ENCODE assay signal across 9 cellular contexts in the genomic region with DNA sequence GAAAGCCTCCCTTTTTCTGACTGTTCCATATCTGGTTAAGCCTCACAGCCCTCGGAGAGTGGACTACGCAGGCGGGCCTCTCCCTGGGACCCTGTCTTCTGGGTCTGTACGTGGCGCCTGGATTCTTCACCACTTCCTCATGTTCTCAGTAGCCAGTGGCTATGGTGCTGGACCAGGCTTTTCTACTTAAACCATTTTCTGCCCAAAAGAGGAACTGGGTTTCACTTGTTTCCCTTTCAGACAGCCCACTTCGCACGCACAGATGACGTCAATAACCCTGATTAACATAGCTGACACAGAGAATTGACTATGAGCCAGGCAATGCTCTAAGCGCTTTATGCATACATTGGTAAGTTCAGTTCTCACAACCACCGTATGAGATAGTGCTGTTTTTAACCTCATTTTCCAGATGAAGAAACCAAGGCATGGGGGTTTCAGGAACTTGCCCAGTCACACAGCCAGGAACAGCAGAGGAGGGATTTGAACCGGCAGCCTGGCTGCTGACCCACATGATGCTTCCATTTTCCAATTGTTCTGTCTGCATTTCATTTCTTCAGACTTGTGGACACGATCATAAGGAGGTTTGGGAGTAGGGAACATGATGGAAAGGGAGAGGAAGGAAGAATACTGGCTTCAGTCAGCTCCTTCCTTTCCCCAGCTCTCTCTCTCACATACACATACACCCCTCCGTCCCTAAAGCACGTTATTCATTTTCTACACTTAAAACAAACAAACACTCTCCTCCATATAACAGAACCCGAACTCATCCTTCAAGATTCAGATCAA. TPM values are rescaled to one million over a fixed set of nuclear protein-coding genes. Genes with fewer than 3 reads are reported as not detected.
A peak's percentile ranks its signal among the peaks of the same experiment; 100 is the strongest.
DNase-seq lines count a peak whose midpoint lies in the region; ATAC-seq, FAIRE-seq and TF ChIP-seq lines count a peak whose summit lies in the region.
"Had no signal": no experiment of that assay in that cellular context is flagged by ENCODE, and none has a peak within 500 bp of the region (broad histone marks: within the 10 kb centered on the region; RNA-seq: fewer than 3 reads in every experiment).

No MANE protein-coding gene starts in this region.

- peak; percentile 89 for ATAC-seq in GM21367 (IDR thresholded peaks at IDR 0.05; ENCODE audit: unreplicated experiment)
- peak; percentile 82 for ATAC-seq in HG03558 (IDR thresholded peaks at IDR 0.05; ENCODE audit: extremely low read depth, unreplicated experiment)
- peak; percentile 90 for ATAC-seq in naive thymus-derived CD4-positive, alpha-beta T cell

- H3K4me3 Mint-ChIP-seq in naive thymus-derived CD4-positive, alpha-beta T cell = no peak overlapping the region
- H3K4me3 Mint-ChIP-seq in progenitor cell of endocrine pancreas (ENCODE audit: low read depth) = no peak overlapping the region
- H3K4me3 Mint-ChIP-seq: brain had no signal

- H3K9me3 ChIP-seq in adrenal gland (replicated peaks in 1 of 3) = no peaks in the 10 kb centered on the region
- no peaks in the 10 kb centered on the region for H3K9me3 ChIP-seq in naive thymus-derived CD4-positive, alpha-beta T cell (ENCODE audit: control insufficient read depth in 2 of 3, low read length in 3 of 3)

- no peaks in the 10 kb centered on the region for H3K27me3 Mint-ChIP-seq in naive thymus-derived CD4-positive, alpha-beta T cell
- no peaks in the 10 kb centered on the region for H3K27me3 Mint-ChIP-seq in progenitor cell of endocrine pancreas

- H3K9me3 Mint-ChIP-seq in naive thymus-derived CD4-positive, alpha-beta T cell = no peaks in the 10 kb centered on the region
- H3K9me3 Mint-ChIP-seq in progenitor cell of endocrine pancreas (ENCODE audit: low read depth) = no peaks in the 10 kb centered on the region
- H3K9me3 Mint-ChIP-seq: brain had no signal

- CTCF ChIA-PET in GM10248 (lab: Yijun Ruan, JAX) = interaction anchor here (1.0 to 5.4 kb wide), 6 partner anchors 12 to 116 kb away, joined by 3 to 32 read pairs (median 7); partner anchors contain the start of gene MYL12A
- CTCF ChIA-PET in naive thymus-derived CD4-positive, alpha-beta T cell (lab: Charles Lee) = no interaction called here

- H3K27me3 ChIP-seq in adrenal gland = no peaks in the 10 kb centered on the region
- H3K27me3 ChIP-seq in naive thymus-derived CD4-positive, alpha-beta T cell (ENCODE audit: control insufficient read depth in 2 of 2, insufficient read depth in 2 of 2, low read length in 2 of 2) = no peaks in the 10 kb centered on the region

- H3K4me1 Mint-ChIP-seq in naive thymus-derived CD4-positive, alpha-beta T cell = no peaks in the 10 kb centered on the region
- peaks cover 3% of the 10 kb centered on the region for H3K4me1 Mint-ChIP-seq in progenitor cell of endocrine pancreas (ENCODE audit: low read depth)

- 75 to 82% (median 79%) methylated on average over 15 of the region's 15 CpGs for WGBS in adrenal gland, 4 donors

- POLR2A ChIA-PET in GM10248 (lab: Yijun Ruan, JAX) = interaction anchor here (1.3 kb wide), 1 partner anchor 69 kb away, joined by 3 read pairs; no protein-coding TSS in a partner anchor
- POLR2A ChIA-PET in naive thymus-derived CD4-positive, alpha-beta T cell (lab: Charles Lee) = no interaction called here

- intact Hi-C loops in adrenal gland (cut with DNase I) = no loop called here
- intact Hi-C loops in naive thymus-derived CD4-positive, alpha-beta T cell (cut with micrococcal nuclease) = loop anchor here in 1 of 2 donors (5.0 kb wide), 1 partner anchor 34 kb away; no protein-coding TSS in a partner anchor

- H3K36me3 Mint-ChIP-seq in naive thymus-derived CD4-positive, alpha-beta T cell = peaks cover 0 to 9% (median 0%) of the 10 kb centered on the region in 5 donors
- H3K36me3 Mint-ChIP-seq in progenitor cell of endocrine pancreas (ENCODE audit: insufficient read depth) = no peaks in the 10 kb centered on the region
- H3K36me3 Mint-ChIP-seq: brain had no signal

- peak overlapping the region in 2 of 5 donors; percentile 52 to 64 for H3K27ac ChIP-seq in adrenal gland
- H3K27ac ChIP-seq in naive thymus-derived CD4-positive, alpha-beta T cell (ENCODE audit: low read depth, low read length) = no peak overlapping the region

- peak; percentile 82 for DNase-seq in GM10248 (ENCODE audit: extremely low spot score)
- DNase-seq in adrenal gland = peak; percentile 34 to 79 (median 65)
- peak in 4 of 9 donors; percentile 2 to 23 (median 3) for DNase-seq in naive thymus-derived CD4-positive, alpha-beta T cell
- DNase-seq in NCI-H524 (lab: John Stamatoyannopoulos, UW) = no peak
- no peak for DNase-seq in progenitor cell of endocrine pancreas (ENCODE audit: low spot score, unreplicated experiment)
- no peak for DNase-seq in frontal cortex (ENCODE audit: low spot score in 2 of 2)

- peaks cover 0 to 7% of the 10 kb centered on the region in 2 donors for H3K4me1 ChIP-seq in adrenal gland (replicated peaks in 1 of 2)
- no peaks in the 10 kb centered on the region for H3K4me1 ChIP-seq in naive thymus-derived CD4-positive, alpha-beta T cell (ENCODE audit: control insufficient read depth in 2 of 2, insufficient read depth in 2 of 2, low read length in 2 of 2)

- no peak for TF ChIP-seq POLR2A in adrenal gland (IDR thresholded peaks at IDR 0.05)

- no peak overlapping the region for H3K27ac Mint-ChIP-seq in naive thymus-derived CD4-positive, alpha-beta T cell
- H3K27ac Mint-ChIP-seq in progenitor cell of endocrine pancreas = no peak overlapping the region

- FAIRE-seq in frontal cortex (lab: Jason Lieb, UNC) = no peak

- TF ChIP-seq CTCF in GM10248 (IDR thresholded peaks at IDR 0.05; ENCODE audit: control extremely low read depth, extremely low read depth, low read depth, missing control alignments) (no peak), adrenal gland (IDR thresholded peaks at IDR 0.05) (no peak), progenitor cell of endocrine pancreas (IDR thresholded peaks at IDR 0.05; ENCODE audit: unreplicated experiment) (no peak)

- H3K36me3 ChIP-seq in adrenal gland (replicated peaks in 1 of 2) = no peaks in the 10 kb centered on the region
- no peaks in the 10 kb centered on the region for H3K36me3 ChIP-seq in naive thymus-derived CD4-positive, alpha-beta T cell (ENCODE audit: control insufficient read depth in 2 of 3, insufficient read depth in 3 of 3, low read length in 3 of 3)

- no peak overlapping the region for H3K4me3 ChIP-seq in adrenal gland
- H3K4me3 ChIP-seq in naive thymus-derived CD4-positive, alpha-beta T cell (ENCODE audit: low read length) = no peak overlapping the region

RNA-seq across cellular contexts. Expression of gene MYOM1, which starts 41.7 kb away (rescaled TPM):
- total RNA-seq in adrenal gland = 1 to 10 TPM; 1.3 to 3.3 (median 2.5) TPM
- 10 to 100 TPM in 1 of 3 donors, 1 to 10 TPM in 2; 3.8 to 20.0 (median 5.9) TPM for polyA plus RNA-seq in adrenal gland
- total RNA-seq in naive thymus-derived CD4-positive, alpha-beta T cell = 1 to 10 TPM; 1.7 to 6.7 (median 2.9) TPM
- polyA plus RNA-seq in naive thymus-derived CD4-positive, alpha-beta T cell = 1 to 10 TPM in 1 of 2 donors, under 1 TPM in 1; 0.83 to 1.9 TPM
- 1.1 TPM in 2 replicates for total RNA-seq in progenitor cell of endocrine pancreas
- 0.82 TPM for total RNA-seq in frontal cortex

Comparison
In these comparisons a context has a peak if more than half of its experiments do, and no peak if none do; other contexts are left out.
1. DNase-seq: peak in GM10248 (single experiment) and adrenal gland (7 of 7); none in NCI-H524 (0 of 2), progenitor cell of endocrine pancreas (single experiment) and frontal cortex (0 of 2).
2. Peak in every context shown above with its lines, with median percentiles within 50 percentile points of each other: ATAC-seq.